In the genomic region with DNA sequence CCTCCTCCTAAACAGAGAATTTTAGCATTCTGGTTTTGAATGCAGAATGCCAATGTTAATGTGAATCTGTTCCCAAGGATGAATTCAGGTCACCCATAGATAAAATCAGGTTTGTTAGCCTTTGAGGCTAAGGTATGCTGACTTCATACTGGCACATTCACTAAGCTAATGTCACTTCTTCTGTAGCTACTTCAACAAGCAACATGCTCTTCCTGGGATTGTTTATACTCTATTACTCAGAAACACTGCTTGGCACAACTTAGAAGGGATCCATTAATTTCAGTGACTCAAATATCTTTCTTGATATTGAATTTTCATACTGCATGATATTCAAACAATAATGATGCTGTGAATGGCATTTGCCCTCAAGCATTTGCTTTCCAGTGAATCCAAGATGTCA, we compare ENCODE assay signal across 28 cellular contexts.
"Had no signal": no experiment of that assay in that cellular context is flagged by ENCODE, and none has a peak within 500 bp of the region (broad histone marks: within the 10 kb centered on the region; RNA-seq: fewer than 3 reads in every experiment).

No MANE protein-coding gene starts in this region.

- H3K79me2 ChIP-seq: parathyroid adenoma had no signal

- H2AFZ ChIP-seq: neural progenitor cell, parathyroid adenoma had no signal

- H3K4me3 Mint-ChIP-seq: natural killer cell; nephron; neural progenitor cell; stimulated activated effector memory CD8-positive, alpha-beta T cell treated with anti-CD3 and anti-CD28 coated beads, Interleukin-12 subunit alpha, Interleukin-12 subunit beta, amount 100 ng/mL, for 72 hours; stimulated activated naive CD8-positive, alpha-beta T cell treated with anti-CD3 and anti-CD28 coated beads, Interleukin-15, Interleukin-2, amounts not matched to agents 100 ng/mL and 50 ng/mL, for 24 hours had no signal

- H3K4me2 ChIP-seq: neural progenitor cell had no signal

- H3K9ac ChIP-seq: neural progenitor cell, parathyroid adenoma had no signal

- H3K27me3 ChIP-seq: neural progenitor cell, ovary, right lobe of liver, sigmoid colon, stomach, thyroid gland, tibial nerve, upper lobe of left lung, vagina had no signal

- H3K4me1 Mint-ChIP-seq: natural killer cell; nephron; neural progenitor cell; stimulated activated effector memory CD8-positive, alpha-beta T cell treated with anti-CD3 and anti-CD28 coated beads, Interleukin-12 subunit alpha, Interleukin-12 subunit beta, amount 100 ng/mL, for 72 hours had no signal

- H3K27ac ChIP-seq: neural progenitor cell, ovary, parathyroid adenoma, psoas muscle, right lobe of liver, sigmoid colon, stomach, thoracic aorta, thyroid gland, tibial nerve, upper lobe of left lung, vagina had no signal

- H3K9me3 Mint-ChIP-seq: neural progenitor cell had no signal

- H3K36me3 ChIP-seq: neural progenitor cell, ovary, right lobe of liver, sigmoid colon, stomach, thoracic aorta, thyroid gland, tibial nerve, upper lobe of left lung, vagina had no signal

- H3K4me3 ChIP-seq: neural progenitor cell, ovary, psoas muscle, right lobe of liver, sigmoid colon, stomach, thoracic aorta, thyroid gland, tibial nerve, upper lobe of left lung, vagina had no signal

- DNase-seq: natural killer cell; occipital lobe; ovary; posterior cingulate gyrus; psoas muscle; right cardiac atrium; right lobe of liver; sigmoid colon; small intestine; stimulated activated CD4-positive, alpha-beta T cell treated with anti-CD3 and anti-CD28 coated beads, Interleukin-15, amount 100 ng/mL, for 24 hours; stimulated activated CD4-positive, alpha-beta T cell treated with anti-CD3 and anti-CD28 coated beads, Interleukin-2, amount 100 ng/mL, for 24 hours; stimulated activated CD4-positive, alpha-beta T cell treated with anti-CD3 and anti-CD28 coated beads, Interleukin-2, amount 100 ng/mL, for 48 hours; stimulated activated CD4-positive, alpha-beta T cell treated with anti-CD3 and anti-CD28 coated beads, Interleukin-4, amount 100 ng/mL, for 24 hours; stimulated activated naive B cell treated with anti-CD40 and anti-IgM and Interleukin-4, amounts not matched to agents 10 μg/mL and 1 μg/mL and 100 μg/mL, for 72 hours; stimulated activated naive CD4-positive, alpha-beta T cell treated with Interleukin-2 at 50 U/mL for 16 hours; stomach; thyroid gland; trophoblast cell; upper lobe of left lung had no signal

- H3K4me1 ChIP-seq: neural progenitor cell, parathyroid adenoma, psoas muscle, sigmoid colon, stomach, thyroid gland, tibial nerve, upper lobe of left lung, vagina had no signal

- H3K36me3 Mint-ChIP-seq: neural progenitor cell; stimulated activated effector memory CD8-positive, alpha-beta T cell treated with anti-CD3 and anti-CD28 coated beads, Interleukin-12 subunit alpha, Interleukin-12 subunit beta, amount 100 ng/mL, for 72 hours had no signal

- H3K27me3 Mint-ChIP-seq: progenitor cell of endocrine pancreas; stimulated activated naive CD8-positive, alpha-beta T cell treated with anti-CD3 and anti-CD28 coated beads, Interleukin-15, Interleukin-2, amounts not matched to agents 100 ng/mL and 50 ng/mL, for 24 hours had no signal

- H3K27ac Mint-ChIP-seq: natural killer cell; nephron; neural progenitor cell; progenitor cell of endocrine pancreas; stimulated activated effector memory CD8-positive, alpha-beta T cell treated with anti-CD3 and anti-CD28 coated beads, Interleukin-12 subunit alpha, Interleukin-12 subunit beta, amount 100 ng/mL, for 72 hours; stimulated activated naive B cell treated with anti-CD40 and anti-IgM and Interleukin-4, amounts not matched to agents 10 μg/mL and 1 μg/mL and 100 μg/mL, for 72 hours; stimulated activated naive CD8-positive, alpha-beta T cell treated with anti-CD3 and anti-CD28 coated beads, Interleukin-15, Interleukin-2, amounts not matched to agents 100 ng/mL and 50 ng/mL, for 24 hours had no signal

- H3K9me3 ChIP-seq: ovary, psoas muscle, right lobe of liver, sigmoid colon, thoracic aorta, thyroid gland, tibial nerve, upper lobe of left lung, vagina had no signal
